ENCODE assay signal across 3 cellular contexts in the genomic region with DNA sequence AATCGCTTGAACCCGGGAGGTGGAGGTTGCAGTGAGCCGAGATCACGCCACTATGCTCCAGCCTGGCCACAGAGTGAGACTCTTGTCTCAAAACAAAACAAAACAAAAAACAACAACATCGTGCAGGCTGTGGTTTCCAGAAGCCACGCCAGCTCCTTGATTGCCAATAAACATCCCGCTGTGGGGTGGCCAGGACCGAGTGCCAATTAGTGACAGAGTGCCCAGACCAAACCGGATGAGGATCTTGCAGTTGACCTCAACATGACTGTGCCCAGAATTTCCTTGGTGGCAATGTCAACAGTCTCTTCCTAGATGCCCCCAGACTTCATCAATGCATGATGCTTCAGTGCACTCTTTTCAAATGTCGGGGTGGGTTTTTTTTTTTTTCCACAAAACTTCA.
DNase-seq lines count a peak whose midpoint lies in the region; ATAC-seq lines count a peak whose summit lies in the region.
"Not testable (repeated sequence)": the region's sequence is repeated elsewhere in the genome, so short reads cannot be mapped to it uniquely, and the experiment has no call there.

No MANE protein-coding gene starts in this region.

- H3K27ac Mint-ChIP-seq in central memory CD8-positive, alpha-beta T cell (ENCODE audit: low read depth); effector memory CD8-positive, alpha-beta T cell; stimulated activated effector memory CD8-positive, alpha-beta T cell treated with anti-CD3 and anti-CD28 coated beads, Interleukin-12 subunit alpha, Interleukin-12 subunit beta, amount 100 ng/mL, for 72 hours: not testable (repeated sequence)

- H3K27me3 Mint-ChIP-seq in central memory CD8-positive, alpha-beta T cell; effector memory CD8-positive, alpha-beta T cell: not testable (repeated sequence)

- not testable (repeated sequence) for H3K36me3 Mint-ChIP-seq in central memory CD8-positive, alpha-beta T cell (ENCODE audit: insufficient read depth); effector memory CD8-positive, alpha-beta T cell (ENCODE audit: insufficient read depth); stimulated activated effector memory CD8-positive, alpha-beta T cell treated with anti-CD3 and anti-CD28 coated beads, Interleukin-12 subunit alpha, Interleukin-12 subunit beta, amount 100 ng/mL, for 72 hours

- H3K9me3 Mint-ChIP-seq in central memory CD8-positive, alpha-beta T cell; effector memory CD8-positive, alpha-beta T cell; stimulated activated effector memory CD8-positive, alpha-beta T cell treated with anti-CD3 and anti-CD28 coated beads, Interleukin-12 subunit alpha, Interleukin-12 subunit beta, amount 100 ng/mL, for 72 hours: not testable (repeated sequence)

- DNase-seq in central memory CD8-positive, alpha-beta T cell (ENCODE audit: low spot score in 2 of 2); effector memory CD8-positive, alpha-beta T cell; stimulated activated effector memory CD8-positive, alpha-beta T cell treated with anti-CD3 and anti-CD28 coated beads, Interleukin-12 subunit alpha, Interleukin-12 subunit beta, amount 100 ng/mL, for 72 hours (ENCODE audit: low spot score in 2 of 2): not testable (repeated sequence)

- H3K4me3 Mint-ChIP-seq in central memory CD8-positive, alpha-beta T cell; effector memory CD8-positive, alpha-beta T cell; stimulated activated effector memory CD8-positive, alpha-beta T cell treated with anti-CD3 and anti-CD28 coated beads, Interleukin-12 subunit alpha, Interleukin-12 subunit beta, amount 100 ng/mL, for 72 hours: not testable (repeated sequence)

- peak; percentile 43 for ATAC-seq in central memory CD8-positive, alpha-beta T cell (replicated peaks; ENCODE audit: extremely low read depth, poor library complexity, severe bottlenecking)
- ATAC-seq in effector memory CD8-positive, alpha-beta T cell (replicated peaks), result peak; percentile 88
- peak; percentile 61 for ATAC-seq in stimulated activated effector memory CD8-positive, alpha-beta T cell treated with anti-CD3 and anti-CD28 coated beads, Interleukin-12 subunit alpha, Interleukin-12 subunit beta, amount 100 ng/mL, for 72 hours

- not testable (repeated sequence) for H3K4me1 Mint-ChIP-seq in central memory CD8-positive, alpha-beta T cell; effector memory CD8-positive, alpha-beta T cell (ENCODE audit: low read depth in 2 of 2); stimulated activated effector memory CD8-positive, alpha-beta T cell treated with anti-CD3 and anti-CD28 coated beads, Interleukin-12 subunit alpha, Interleukin-12 subunit beta, amount 100 ng/mL, for 72 hours
